Comparison of ENCODE assay signal across 1 cellular context in genomic region chr14:64914237-64914971, GRCh38.
TF ChIP-seq lines count a peak whose summit lies in the region.

CHURC1 (plus strand) TSS chr14:64914455; CDS start chr14:64914496, 41 bp downstream.

TF ChIP-seq in HepG2, 621 proteins besides CTCF, POLR2A, EP300 and RAD21 (continued from another document and continues in another):
- no peak for TF ChIP-seq NR2F1 (CRISPR knock-in tag; IDR thresholded peaks at IDR 0.05)
- TF ChIP-seq DDIT3 (CRISPR knock-in tag; IDR thresholded peaks at IDR 0.05): no peak
- TF ChIP-seq ZNF724P (CRISPR knock-in tag; IDR thresholded peaks at IDR 0.05; ENCODE audit: borderline replicate concordance): no peak
- TF ChIP-seq ZNF18 (CRISPR knock-in tag; IDR thresholded peaks at IDR 0.05; ENCODE audit: insufficient replicate concordance): peak; percentile 58
- TF ChIP-seq ZNF460 (CRISPR knock-in tag; IDR thresholded peaks at IDR 0.05; ENCODE audit: borderline replicate concordance): no peak
- 0 out of 2 replicates have a peak, but pooled peaks have one; percentile 12 for TF ChIP-seq E2F2 (CRISPR knock-in tag; IDR thresholded peaks at IDR 0.05; ENCODE audit: borderline replicate concordance)
- peak; percentile 94 for TF ChIP-seq KAT8 (CRISPR knock-in tag; IDR thresholded peaks at IDR 0.05)
- no peak for TF ChIP-seq PRMT3 (CRISPR knock-in tag; IDR thresholded peaks at IDR 0.05; ENCODE audit: borderline replicate concordance, low read depth)
- TF ChIP-seq KDM3A (CRISPR knock-in tag; IDR thresholded peaks at IDR 0.05; ENCODE audit: low read depth): 0 out of 2 replicates have a peak, but pooled peaks have one; percentile 58
- 0 out of 2 replicates have a peak, but pooled peaks have one; percentile 73 for TF ChIP-seq SAFB2 (CRISPR knock-in tag; IDR thresholded peaks at IDR 0.05; ENCODE audit: borderline replicate concordance, low read depth)
- TF ChIP-seq ZNF740 (CRISPR knock-in tag; IDR thresholded peaks at IDR 0.05): no peak
- 0 out of 2 replicates have a peak, but pooled peaks have one; percentile 31 for TF ChIP-seq KLF11 (CRISPR knock-in tag; IDR thresholded peaks at IDR 0.05)
- peak; percentile 22; the same call in 1 of the 2 replicates for TF ChIP-seq ZBTB25 (CRISPR knock-in tag; IDR thresholded peaks at IDR 0.05)
- no peak for TF ChIP-seq ZNF24 (IDR thresholded peaks at IDR 0.05)
- no peak for TF ChIP-seq ZBTB49 (CRISPR knock-in tag; IDR thresholded peaks at IDR 0.05; ENCODE audit: borderline replicate concordance)
- TF ChIP-seq TSC22D2 (CRISPR knock-in tag; IDR thresholded peaks at IDR 0.05; ENCODE audit: borderline replicate concordance): 0 out of 2 replicates have a peak, but pooled peaks have one; percentile 45
- peak; percentile 44; the same call in 1 of the 2 replicates for TF ChIP-seq GATAD2A (CRISPR knock-in tag; IDR thresholded peaks at IDR 0.05)
- TF ChIP-seq RARG (CRISPR knock-in tag; IDR thresholded peaks at IDR 0.05; ENCODE audit: low read depth): no peak
- no peak for TF ChIP-seq RCOR2 (CRISPR knock-in tag; IDR thresholded peaks at IDR 0.05)
- TF ChIP-seq NFIC (IDR thresholded peaks at IDR 0.05; ENCODE audit: low read length): no peak
- no peak for TF ChIP-seq ZNF10 (CRISPR knock-in tag; IDR thresholded peaks at IDR 0.05; ENCODE audit: borderline replicate concordance, low read depth)
- TF ChIP-seq TBX2 (CRISPR knock-in tag; IDR thresholded peaks at IDR 0.05; ENCODE audit: borderline replicate concordance): peak; percentile 66; the same call in 1 of the 2 replicates
- no peak for TF ChIP-seq ATAD3A (CRISPR knock-in tag; IDR thresholded peaks at IDR 0.05)
- TF ChIP-seq ZNF468 (CRISPR knock-in tag; IDR thresholded peaks at IDR 0.05): no peak
- peak; percentile 58; the same call in 1 of the 2 replicates for TF ChIP-seq DMAP1 (CRISPR knock-in tag; IDR thresholded peaks at IDR 0.05)
- TF ChIP-seq HHEX (CRISPR knock-in tag; IDR thresholded peaks at IDR 0.05): no peak
- peak; percentile 89 for TF ChIP-seq YEATS2 (CRISPR knock-in tag; IDR thresholded peaks at IDR 0.05; ENCODE audit: borderline replicate concordance)
- no peak for TF ChIP-seq ZNF101 (CRISPR knock-in tag; IDR thresholded peaks at IDR 0.05; ENCODE audit: borderline replicate concordance, low read depth)
- TF ChIP-seq ATF7 (IDR thresholded peaks at IDR 0.05): no peak
- peak; percentile 75; the same call in 1 of the 2 replicates for TF ChIP-seq ATF7 (CRISPR knock-in tag; IDR thresholded peaks at IDR 0.05)
- TF ChIP-seq AHDC1 (CRISPR knock-in tag; IDR thresholded peaks at IDR 0.05; ENCODE audit: borderline replicate concordance): no peak
- TF ChIP-seq ZNF441 (CRISPR knock-in tag; IDR thresholded peaks at IDR 0.05; ENCODE audit: borderline replicate concordance): no peak
- TF ChIP-seq ZNF407 (CRISPR knock-in tag; IDR thresholded peaks at IDR 0.05; ENCODE audit: not compliant biosample characterization): no peak
- TF ChIP-seq ATF3 (CRISPR knock-in tag; IDR thresholded peaks at IDR 0.05): no peak
- 0 out of 2 replicates have a peak, but pooled peaks have one; percentile 57 for TF ChIP-seq ZIK1 (CRISPR knock-in tag; IDR thresholded peaks at IDR 0.05; ENCODE audit: borderline replicate concordance, low read depth)
- TF ChIP-seq YY1 (IDR thresholded peaks at IDR 0.05; ENCODE audit: insufficient read depth, insufficient replicate concordance, low read depth, low read length): peak; percentile 16
- peak; percentile 90 for TF ChIP-seq PHF20 (CRISPR knock-in tag; IDR thresholded peaks at IDR 0.05)
- no peak for TF ChIP-seq ARID2 (CRISPR knock-in tag; IDR thresholded peaks at IDR 0.05; ENCODE audit: borderline replicate concordance)
- no peak for TF ChIP-seq HOXA9 (CRISPR knock-in tag; IDR thresholded peaks at IDR 0.05; ENCODE audit: borderline replicate concordance)
